ENCODE assay signal across 8 cellular contexts in genomic region chr10:52644678-52645434, GRCh38.
A peak's percentile ranks its signal among the peaks of the same experiment; 100 is the strongest.
DNase-seq lines count a peak whose midpoint lies in the region; ATAC-seq and TF ChIP-seq lines count a peak whose summit lies in the region.

No MANE protein-coding gene starts in this region.

- DNase-seq in coronary artery (ENCODE audit: low spot score) (no peak), medulla oblongata (ENCODE audit: extremely low spot score) (peak; percentile 78), NCI-H1930 (lab: John Stamatoyannopoulos, UW) (no peak), ovary (no peak)

- 30 to 48% (median 37%) methylated on average over 5 of the region's 5 CpGs for whole genome bisulfite sequencing in ovary, 3 donors

- TF ChIP-seq POLR2A in ovary (IDR thresholded peaks at IDR 0.05) = no peak

- H3K36me3 ChIP-seq in DOHH2 (ENCODE audit: control insufficient read depth, low read length) = no peaks in the 10 kb centered on the region
- H3K36me3 ChIP-seq in OCI-LY1 (ENCODE audit: insufficient read depth, low read length) = no peaks in the 10 kb centered on the region
- no peaks in the 10 kb centered on the region for H3K36me3 ChIP-seq in ovary

- H3K4me1 ChIP-seq in DOHH2 (ENCODE audit: control insufficient read depth, low read length) (no peaks in the 10 kb centered on the region), OCI-LY1 (ENCODE audit: insufficient read depth, low read length, severe bottlenecking) (no peaks in the 10 kb centered on the region), ovary (ENCODE audit: insufficient read depth) (no peaks in the 10 kb centered on the region)

- H2AFZ ChIP-seq in OCI-LY1 (ENCODE audit: low read length) = no peak overlapping the region

- H3K27ac ChIP-seq in DOHH2 (ENCODE audit: low read depth, low read length) (no peak overlapping the region), OCI-LY1 (ENCODE audit: low read depth, low read length, poor library complexity, severe bottlenecking) (no peak overlapping the region), coronary artery (no peak overlapping the region), ovary (no peak overlapping the region)

- H3K9me2 ChIP-seq in DOHH2 (replicated peaks; ENCODE audit: control insufficient read depth, low read length) (no peaks in the 10 kb centered on the region), OCI-LY1 (ENCODE audit: low read depth, low read length) (no peaks in the 10 kb centered on the region)

- no peaks in the 10 kb centered on the region for H3F3A ChIP-seq in DOHH2 (ENCODE audit: control insufficient read depth, insufficient read depth)
- H3F3A ChIP-seq in OCI-LY1 (ENCODE audit: insufficient read depth, low read length) = no peaks in the 10 kb centered on the region

- TF ChIP-seq CTCF in DOHH2 (IDR thresholded peaks at IDR 0.05; ENCODE audit: low read depth, low read length, poor library complexity, severe bottlenecking) (peak; percentile 82), OCI-LY1 (IDR thresholded peaks at IDR 0.05; ENCODE audit: low read length) (peak; percentile 78), coronary artery (IDR thresholded peaks at IDR 0.05) (peak; percentile 73), ovary (IDR thresholded peaks at IDR 0.05) (no peak)

- no peaks in the 10 kb centered on the region for H3K9me3 ChIP-seq in DOHH2 (ENCODE audit: control insufficient read depth, insufficient read depth, low read length)
- H3K9me3 ChIP-seq in OCI-LY1 (ENCODE audit: low read length) = no peaks in the 10 kb centered on the region
- no peaks in the 10 kb centered on the region for H3K9me3 ChIP-seq in ovary

- TF ChIP-seq EP300 in ovary (IDR thresholded peaks at IDR 0.05) = no peak

- H3K4me3 ChIP-seq in DOHH2 (ENCODE audit: low read length) (no peak overlapping the region), OCI-LY1 (ENCODE audit: low read depth, low read length, poor library complexity, severe bottlenecking) (no peak overlapping the region), coronary artery (no peak overlapping the region), ovary (no peak overlapping the region)

- intact Hi-C loops in ovary (cut with DNase I) = no loop called here

- H3K9ac ChIP-seq in OCI-LY1 (ENCODE audit: low read length) = no peak overlapping the region

- H3K4me2 ChIP-seq in DOHH2 (ENCODE audit: low read length) (no peak overlapping the region), OCI-LY1 (ENCODE audit: low read length) (no peak overlapping the region)

- H3K27me3 ChIP-seq in DOHH2 (ENCODE audit: control insufficient read depth, low read length) (no peaks in the 10 kb centered on the region), OCI-LY1 (ENCODE audit: insufficient read depth, low read length) (no peaks in the 10 kb centered on the region), ovary (no peaks in the 10 kb centered on the region)

- H4K20me1 ChIP-seq in DOHH2 (ENCODE audit: control insufficient read depth, insufficient read depth, low read depth, low read length) (no peaks in the 10 kb centered on the region), OCI-LY1 (ENCODE audit: insufficient read depth, low read length) (no peaks in the 10 kb centered on the region)

- ATAC-seq in GM19351 (IDR thresholded peaks at IDR 0.05; ENCODE audit: unreplicated experiment) = peak; percentile 88
- ATAC-seq in HG03354 (IDR thresholded peaks at IDR 0.05; ENCODE audit: poor library complexity, severe bottlenecking, unreplicated experiment) = peak; percentile 90

- no peaks in the 10 kb centered on the region for H3K79me2 ChIP-seq in DOHH2 (ENCODE audit: control insufficient read depth, low read length)
- no peaks in the 10 kb centered on the region for H3K79me2 ChIP-seq in OCI-LY1 (ENCODE audit: insufficient read depth, low read length)

Comparison
In these comparisons a context has a peak if more than half of its experiments do, and no peak if none do; other contexts are left out.
1. CTCF ChIP-seq: peak in DOHH2 (single experiment), OCI-LY1 (single experiment) and coronary artery (single experiment); none in ovary (0 of 3).